26 cellular contexts compared by ENCODE assay signal in the genomic region with DNA sequence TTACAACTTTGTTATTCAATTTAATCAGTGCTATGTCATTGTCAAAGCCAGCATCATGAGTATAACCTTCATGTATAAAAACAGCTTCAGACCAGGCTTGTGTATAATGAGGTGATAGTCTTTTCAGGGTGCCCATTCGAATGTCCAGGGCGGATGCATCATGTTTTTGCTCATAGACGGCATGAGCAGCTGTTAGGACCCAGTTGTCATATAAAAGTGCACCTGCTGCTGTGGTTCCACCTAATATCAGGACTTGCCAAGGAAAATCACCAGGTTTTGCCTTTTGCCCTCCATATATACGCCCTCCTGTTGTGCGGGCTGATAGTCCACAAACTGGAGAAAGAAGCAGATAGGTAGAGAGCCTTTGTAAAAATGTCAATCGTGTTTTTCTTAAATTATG. TPM values are rescaled to one million over a fixed set of nuclear protein-coding genes. Genes with fewer than 3 reads are reported as not detected.
DNase-seq lines count a peak whose midpoint lies in the region; ATAC-seq and TF ChIP-seq lines count a peak whose summit lies in the region.
"Had no signal": no experiment of that assay in that cellular context is flagged by ENCODE, and none has a peak within 500 bp of the region (broad histone marks: within the 10 kb centered on the region; RNA-seq: fewer than 3 reads in every experiment).

No MANE protein-coding gene starts in this region.

- CTCF ChIA-PET in activated naive CD4-positive, alpha-beta T cell treated with anti-CD3 and anti-CD28 coated beads for 36 hours (lab: Charles Lee) = interaction anchor here (1.1 kb wide), 1 partner anchor 10 kb away, joined by 7 read pairs; no protein-coding TSS in a partner anchor
- CTCF ChIA-PET in activated naive CD4-positive, alpha-beta T cell treated with anti-CD3 and anti-CD28 coated beads, Interleukin-2, amount 10 ng/mL, durations not matched to agents 7 days and 5 days (lab: Charles Lee) = interaction anchor here (1.6 kb wide), 1 partner anchor 10 kb away, joined by 5 read pairs; no protein-coding TSS in a partner anchor

- H3K27ac Mint-ChIP-seq in activated naive CD4-positive, alpha-beta T cell treated with anti-CD3 and anti-CD28 coated beads for 36 hours = peak overlapping the region; percentile 78
- no peak overlapping the region for H3K27ac Mint-ChIP-seq in activated naive CD4-positive, alpha-beta T cell treated with anti-CD3 and anti-CD28 coated beads, Interleukin-2, amount 10 ng/mL, durations not matched to agents 7 days and 5 days
- peak overlapping the region; percentile 43 to 80 for H3K27ac Mint-ChIP-seq in natural killer cell
- H3K27ac Mint-ChIP-seq in natural killer cell treated with Interleukin-12 subunit alpha and Interleukin-12 subunit beta and Interleukin-15 and Interleukin-18, amount 100 ng/mL, for 72 hours = no peak overlapping the region
- peak overlapping the region; percentile 75 for H3K27ac Mint-ChIP-seq in activated T-helper 17 cell treated with anti-CD3 and anti-CD28 coated beads, Interleukin-2, amount 50 U/mL, for 72 hours
- peak overlapping the region; percentile 80 for H3K27ac Mint-ChIP-seq in stimulated activated naive B cell treated with anti-CD40 and anti-IgM and Interleukin-4, amounts not matched to agents 10 μg/mL and 1 μg/mL and 100 μg/mL, for 72 hours

- no peaks in the 10 kb centered on the region for H3K27me3 Mint-ChIP-seq in activated naive CD4-positive, alpha-beta T cell treated with anti-CD3 and anti-CD28 coated beads for 36 hours (ENCODE audit: low read depth)
- no peaks in the 10 kb centered on the region for H3K27me3 Mint-ChIP-seq in activated naive CD4-positive, alpha-beta T cell treated with anti-CD3 and anti-CD28 coated beads, Interleukin-2, amount 10 ng/mL, durations not matched to agents 7 days and 5 days
- no peaks in the 10 kb centered on the region for H3K27me3 Mint-ChIP-seq in natural killer cell (ENCODE audit: low read depth in 2 of 2)
- no peaks in the 10 kb centered on the region for H3K27me3 Mint-ChIP-seq in natural killer cell treated with Interleukin-12 subunit alpha and Interleukin-12 subunit beta and Interleukin-15 and Interleukin-18, amount 100 ng/mL, for 72 hours
- no peaks in the 10 kb centered on the region for H3K27me3 Mint-ChIP-seq in activated T-helper 17 cell treated with anti-CD3 and anti-CD28 coated beads, Interleukin-2, amount 50 U/mL, for 72 hours
- H3K27me3 Mint-ChIP-seq in stimulated activated naive B cell treated with anti-CD40 and anti-IgM and Interleukin-4, amounts not matched to agents 10 μg/mL and 1 μg/mL and 100 μg/mL, for 72 hours = no peaks in the 10 kb centered on the region
- H3K27me3 Mint-ChIP-seq: CD4-positive, CD25-positive, alpha-beta regulatory T cell had no signal

- peaks cover 22% of the 10 kb centered on the region for H3K36me3 Mint-ChIP-seq in activated naive CD4-positive, alpha-beta T cell treated with anti-CD3 and anti-CD28 coated beads for 36 hours (ENCODE audit: low read depth)
- peaks cover 44% of the 10 kb centered on the region for H3K36me3 Mint-ChIP-seq in activated naive CD4-positive, alpha-beta T cell treated with anti-CD3 and anti-CD28 coated beads, Interleukin-2, amount 10 ng/mL, durations not matched to agents 7 days and 5 days
- peaks cover 8% of the 10 kb centered on the region for H3K36me3 Mint-ChIP-seq in natural killer cell
- peaks cover 26% of the 10 kb centered on the region for H3K36me3 Mint-ChIP-seq in natural killer cell treated with Interleukin-12 subunit alpha and Interleukin-12 subunit beta and Interleukin-15 and Interleukin-18, amount 100 ng/mL, for 72 hours
- peaks cover 63% of the 10 kb centered on the region for H3K36me3 Mint-ChIP-seq in activated T-helper 17 cell treated with anti-CD3 and anti-CD28 coated beads, Interleukin-2, amount 50 U/mL, for 72 hours (ENCODE audit: low read depth)
- peaks cover 26 to 42% of the 10 kb centered on the region in 2 donors for H3K36me3 Mint-ChIP-seq in stimulated activated naive B cell treated with anti-CD40 and anti-IgM and Interleukin-4, amounts not matched to agents 10 μg/mL and 1 μg/mL and 100 μg/mL, for 72 hours

- H3K4me3 Mint-ChIP-seq in activated naive CD4-positive, alpha-beta T cell treated with anti-CD3 and anti-CD28 coated beads for 36 hours = no peak overlapping the region
- H3K4me3 Mint-ChIP-seq in activated naive CD4-positive, alpha-beta T cell treated with anti-CD3 and anti-CD28 coated beads, Interleukin-2, amount 10 ng/mL, durations not matched to agents 7 days and 5 days = no peak overlapping the region
- no peak overlapping the region for H3K4me3 Mint-ChIP-seq in natural killer cell
- no peak overlapping the region for H3K4me3 Mint-ChIP-seq in natural killer cell treated with Interleukin-12 subunit alpha and Interleukin-12 subunit beta and Interleukin-15 and Interleukin-18, amount 100 ng/mL, for 72 hours
- no peak overlapping the region for H3K4me3 Mint-ChIP-seq in activated T-helper 17 cell treated with anti-CD3 and anti-CD28 coated beads, Interleukin-2, amount 50 U/mL, for 72 hours
- no peak overlapping the region for H3K4me3 Mint-ChIP-seq in stimulated activated naive B cell treated with anti-CD40 and anti-IgM and Interleukin-4, amounts not matched to agents 10 μg/mL and 1 μg/mL and 100 μg/mL, for 72 hours
- H3K4me3 Mint-ChIP-seq: CD4-positive, CD25-positive, alpha-beta regulatory T cell; H9 had no signal

- no peak for ATAC-seq in natural killer cell
- no peak for ATAC-seq in natural killer cell treated with Interleukin-12 subunit alpha and Interleukin-12 subunit beta and Interleukin-15 and Interleukin-18, amount 100 ng/mL, for 72 hours
- ATAC-seq in activated T-helper 17 cell treated with anti-CD3 and anti-CD28 coated beads, Interleukin-2, amount 50 U/mL, for 72 hours (replicated peaks) = no peak
- ATAC-seq in stimulated activated naive B cell treated with anti-CD40 and anti-IgM and Interleukin-4, amounts not matched to agents 10 μg/mL and 1 μg/mL and 100 μg/mL, for 72 hours (replicated peaks) = no peak
- ATAC-seq in GM19328 (IDR thresholded peaks at IDR 0.05; ENCODE audit: unreplicated experiment) = no peak
- ATAC-seq: Right ventricle myocardium inferior had no signal

- no peaks in the 10 kb centered on the region for H3K9me3 Mint-ChIP-seq in activated naive CD4-positive, alpha-beta T cell treated with anti-CD3 and anti-CD28 coated beads for 36 hours
- H3K9me3 Mint-ChIP-seq in activated naive CD4-positive, alpha-beta T cell treated with anti-CD3 and anti-CD28 coated beads, Interleukin-2, amount 10 ng/mL, durations not matched to agents 7 days and 5 days = no peaks in the 10 kb centered on the region
- H3K9me3 Mint-ChIP-seq in natural killer cell = no peaks in the 10 kb centered on the region
- no peaks in the 10 kb centered on the region for H3K9me3 Mint-ChIP-seq in natural killer cell treated with Interleukin-12 subunit alpha and Interleukin-12 subunit beta and Interleukin-15 and Interleukin-18, amount 100 ng/mL, for 72 hours
- H3K9me3 Mint-ChIP-seq in activated T-helper 17 cell treated with anti-CD3 and anti-CD28 coated beads, Interleukin-2, amount 50 U/mL, for 72 hours = no peaks in the 10 kb centered on the region
- H3K9me3 Mint-ChIP-seq in stimulated activated naive B cell treated with anti-CD40 and anti-IgM and Interleukin-4, amounts not matched to agents 10 μg/mL and 1 μg/mL and 100 μg/mL, for 72 hours = no peaks in the 10 kb centered on the region
- H3K9me3 Mint-ChIP-seq: CD4-positive, CD25-positive, alpha-beta regulatory T cell; H9 had no signal

- TF ChIP-seq CTCF in natural killer cell (IDR thresholded peaks at IDR 0.05) = no peak

- peaks cover 16% of the 10 kb centered on the region for H3K4me1 Mint-ChIP-seq in activated naive CD4-positive, alpha-beta T cell treated with anti-CD3 and anti-CD28 coated beads for 36 hours (ENCODE audit: low read depth)
- peaks cover 4% of the 10 kb centered on the region for H3K4me1 Mint-ChIP-seq in activated naive CD4-positive, alpha-beta T cell treated with anti-CD3 and anti-CD28 coated beads, Interleukin-2, amount 10 ng/mL, durations not matched to agents 7 days and 5 days
- peaks cover 17 to 39% of the 10 kb centered on the region in 2 donors for H3K4me1 Mint-ChIP-seq in natural killer cell
- peaks cover 18% of the 10 kb centered on the region in 2 donors for H3K4me1 Mint-ChIP-seq in natural killer cell treated with Interleukin-12 subunit alpha and Interleukin-12 subunit beta and Interleukin-15 and Interleukin-18, amount 100 ng/mL, for 72 hours (ENCODE audit: low read depth in 2 of 2)
- H3K4me1 Mint-ChIP-seq in activated T-helper 17 cell treated with anti-CD3 and anti-CD28 coated beads, Interleukin-2, amount 50 U/mL, for 72 hours = peaks cover 12% of the 10 kb centered on the region
- H3K4me1 Mint-ChIP-seq in stimulated activated naive B cell treated with anti-CD40 and anti-IgM and Interleukin-4, amounts not matched to agents 10 μg/mL and 1 μg/mL and 100 μg/mL, for 72 hours = peaks cover 16 to 37% of the 10 kb centered on the region in 2 donors

- no peak for DNase-seq in activated naive CD4-positive, alpha-beta T cell treated with anti-CD3 and anti-CD28 coated beads for 36 hours
- no peak for DNase-seq in activated naive CD4-positive, alpha-beta T cell treated with anti-CD3 and anti-CD28 coated beads, Interleukin-2, amount 10 ng/mL, durations not matched to agents 7 days and 5 days
- DNase-seq in natural killer cell = no peak
- DNase-seq in natural killer cell treated with Interleukin-12 subunit alpha and Interleukin-12 subunit beta and Interleukin-15 and Interleukin-18, amount 100 ng/mL, for 72 hours (ENCODE audit: low spot score) = no peak
- no peak for DNase-seq in stimulated activated naive B cell treated with anti-CD40 and anti-IgM and Interleukin-4, amounts not matched to agents 10 μg/mL and 1 μg/mL and 100 μg/mL, for 72 hours
- DNase-seq in stimulated activated CD4-positive, alpha-beta T cell treated with anti-CD3 and anti-CD28 coated beads, Interleukin-2, amount 100 ng/mL, for 24 hours = no peak
- DNase-seq: CD4-positive, CD25-positive, alpha-beta regulatory T cell; DMS153; DND-41; GM23248; H9; KG1; NCI-H1048; NCI-H187 treated with DMSO at 0.1 percent for 48 hours; NCI-H2171 treated with DMSO at 0.1 percent for 48 hours; NCI-H345; NCI-H524; NCI-H748 treated with DMSO at 0.1 percent for 48 hours; NK-92 treated with Interleukin-12 subunit alpha and Interleukin-12 subunit beta, amount 100 ng/mL, for 24 hours; PC-9 had no signal

- intact Hi-C loops in activated naive CD4-positive, alpha-beta T cell treated with anti-CD3 and anti-CD28 coated beads for 36 hours (cut with micrococcal nuclease) = no loop called here
- intact Hi-C loops in natural killer cell (cut with micrococcal nuclease) = no loop called here

RNA-seq across cellular contexts. Expression of gene TARDBP, which starts 14.9 kb away (rescaled TPM):
- total RNA-seq in activated naive CD4-positive, alpha-beta T cell treated with anti-CD3 and anti-CD28 coated beads for 36 hours = 100 to 1,000 TPM; 158 to 159 TPM
- total RNA-seq in natural killer cell = 100 to 1,000 TPM; 148 to 171 (median 161) TPM
- 100 to 1,000 TPM; 147 to 226 TPM for total RNA-seq in natural killer cell treated with Interleukin-12 subunit alpha and Interleukin-12 subunit beta and Interleukin-15 and Interleukin-18, amount 100 ng/mL, for 72 hours
- 100 to 1,000 TPM; 120 to 186 TPM for total RNA-seq in activated T-helper 17 cell treated with anti-CD3 and anti-CD28 coated beads, Interleukin-2, amount 50 U/mL, for 72 hours

RNA-seq across cellular contexts. Expression of gene MASP2, which starts 19.7 kb away (rescaled TPM):
- total RNA-seq in activated naive CD4-positive, alpha-beta T cell treated with anti-CD3 and anti-CD28 coated beads for 36 hours = under 1 TPM; 0.17 to 0.31 TPM
- under 1 TPM in 2 of 3 donors, not detected in 1; 0.16 to 0.20 TPM for total RNA-seq in natural killer cell
- under 1 TPM; 0.31 to 0.33 TPM for total RNA-seq in natural killer cell treated with Interleukin-12 subunit alpha and Interleukin-12 subunit beta and Interleukin-15 and Interleukin-18, amount 100 ng/mL, for 72 hours
- total RNA-seq in activated T-helper 17 cell treated with anti-CD3 and anti-CD28 coated beads, Interleukin-2, amount 50 U/mL, for 72 hours = under 1 TPM in 1 of 2 donors, not detected in 1; 0.43 TPM
- total RNA-seq: CD4-positive, CD25-positive, alpha-beta regulatory T cell; GM23248; HT1080; PC-9; Right ventricle myocardium inferior; RPMI7951; SK-MEL-5 had no signal

RNA-seq across cellular contexts. Expression of gene SRM, which starts 32.5 kb away (rescaled TPM):
- 100 to 1,000 TPM; 207 to 222 TPM for total RNA-seq in activated naive CD4-positive, alpha-beta T cell treated with anti-CD3 and anti-CD28 coated beads for 36 hours
- 10 to 100 TPM; 23.9 to 30.9 (median 29.2) TPM for total RNA-seq in natural killer cell
- 100 to 1,000 TPM in 1 of 2 donors, 10 to 100 TPM in 1; 98.2 to 209 TPM for total RNA-seq in natural killer cell treated with Interleukin-12 subunit alpha and Interleukin-12 subunit beta and Interleukin-15 and Interleukin-18, amount 100 ng/mL, for 72 hours
- total RNA-seq in activated T-helper 17 cell treated with anti-CD3 and anti-CD28 coated beads, Interleukin-2, amount 50 U/mL, for 72 hours = 100 to 1,000 TPM in 1 of 2 donors, 10 to 100 TPM in 1; 83.9 to 225 TPM

Comparison
In these comparisons a context has a peak if more than half of its experiments do, and no peak if none do; other contexts are left out.
1. H3K27ac Mint-ChIP-seq: peak in activated naive CD4-positive, alpha-beta T cell treated with anti-CD3 and anti-CD28 coated beads for 36 hours (single experiment), natural killer cell (2 of 2), activated T-helper 17 cell treated with anti-CD3 and anti-CD28 coated beads, Interleukin-2, amount 50 U/mL, for 72 hours (single experiment) and stimulated activated naive B cell treated with anti-CD40 and anti-IgM and Interleukin-4, amounts not matched to agents 10 μg/mL and 1 μg/mL and 100 μg/mL, for 72 hours (single experiment); none in activated naive CD4-positive, alpha-beta T cell treated with anti-CD3 and anti-CD28 coated beads, Interleukin-2, amount 10 ng/mL, durations not matched to agents 7 days and 5 days (single experiment) and natural killer cell treated with Interleukin-12 subunit alpha and Interleukin-12 subunit beta and Interleukin-15 and Interleukin-18, amount 100 ng/mL, for 72 hours (0 of 2).